ENCODE assay signal across 22 cellular contexts in genomic region chr9:109335929-109336328, GRCh38. TPM values are rescaled to one million over a fixed set of nuclear protein-coding genes. Genes with fewer than 3 reads are reported as not detected.
"Had no signal": no experiment of that assay in that cellular context is flagged by ENCODE, and none has a peak within 500 bp of the region (broad histone marks: within the 10 kb centered on the region; RNA-seq: fewer than 3 reads in every experiment).

No MANE protein-coding gene starts in this region.

- ATAC-seq: activated CD4-positive, CD25-positive, alpha-beta regulatory T cell treated with anti-CD3 and anti-CD28 coated beads, Interleukin-2, amount 50 U/mL, for 24 hours; activated CD8-positive, alpha-beta T cell treated with anti-CD3 and anti-CD28 coated beads, Interleukin-2, amount 10 ng/mL, durations not matched to agents 7 days and 5 days; left lobe of liver had no signal

- H3K27me3 ChIP-seq: colonic mucosa, transverse colon, vagina had no signal

- DNase-seq: activated CD4-positive, alpha-beta T cell treated with anti-CD3 and anti-CD28 coated beads, Interleukin-2, amount 10 ng/mL, durations not matched to agents 7 days and 5 days; activated CD8-positive, alpha-beta T cell treated with anti-CD3 and anti-CD28 coated beads, Interleukin-2, amount 10 ng/mL, durations not matched to agents 7 days and 5 days; activated naive CD4-positive, alpha-beta T cell treated with anti-CD3 and anti-CD28 coated beads for 36 hours; activated T-cell treated with anti-CD3 and anti-CD28 coated beads, Interleukin-2, amount 50 U/mL, for 24 hours; aorta; brain microvascular endothelial cell; central memory CD4-positive, alpha-beta T cell; colonic mucosa; erythroblast; kidney; midbrain; nucleus accumbens; stimulated activated CD4-positive, alpha-beta T cell treated with anti-CD3 and anti-CD28 coated beads, Interleukin-2, amount 100 ng/mL, for 24 hours; transverse colon had no signal

- H3K4me3 ChIP-seq: colonic mucosa, lung, transverse colon, vagina had no signal

- H3K27ac Mint-ChIP-seq: activated CD4-positive, alpha-beta T cell treated with anti-CD3 and anti-CD28 coated beads, Interleukin-2, amount 10 ng/mL, durations not matched to agents 7 days and 5 days; activated CD8-positive, alpha-beta T cell treated with anti-CD3 and anti-CD28 coated beads, Interleukin-2, amount 10 ng/mL, durations not matched to agents 7 days and 5 days; activated naive CD4-positive, alpha-beta T cell treated with anti-CD3 and anti-CD28 coated beads for 36 hours; activated T-cell treated with anti-CD3 and anti-CD28 coated beads, Interleukin-2, amount 50 U/mL, for 24 hours; activated T-helper 2 cell treated with anti-CD3 and anti-CD28 coated beads, Interferon-gamma antibody, Interleukin-2, Interleukin-4, amounts not matched to agents 10 μg/mL and 5 μg/mL and 100 μg/mL, durations not matched to agents 14 hours and 24 hours and 36 hours; nephron; progenitor cell of endocrine pancreas; stimulated activated naive CD8-positive, alpha-beta T cell treated with anti-CD3 and anti-CD28 coated beads, Interleukin-15, Interleukin-2, amounts not matched to agents 100 ng/mL and 50 ng/mL, for 24 hours had no signal

- H3K9me3 Mint-ChIP-seq: activated CD4-positive, alpha-beta T cell treated with anti-CD3 and anti-CD28 coated beads, Interleukin-2, amount 10 ng/mL, durations not matched to agents 7 days and 5 days; activated naive CD4-positive, alpha-beta T cell treated with anti-CD3 and anti-CD28 coated beads for 36 hours; activated T-cell treated with anti-CD3 and anti-CD28 coated beads, Interleukin-2, amount 50 U/mL, for 24 hours; activated T-helper 2 cell treated with anti-CD3 and anti-CD28 coated beads, Interferon-gamma antibody, Interleukin-2, Interleukin-4, amounts not matched to agents 10 μg/mL and 5 μg/mL and 100 μg/mL, durations not matched to agents 14 hours and 24 hours and 36 hours; nephron; stimulated activated naive CD8-positive, alpha-beta T cell treated with anti-CD3 and anti-CD28 coated beads, Interleukin-15, Interleukin-2, amounts not matched to agents 100 ng/mL and 50 ng/mL, for 24 hours had no signal

- H3K4me1 Mint-ChIP-seq: activated CD4-positive, alpha-beta T cell treated with anti-CD3 and anti-CD28 coated beads, Interleukin-2, amount 10 ng/mL, durations not matched to agents 7 days and 5 days; nephron had no signal

- H3K9me3 ChIP-seq: colonic mucosa, transverse colon, vagina had no signal

- H3K4me1 ChIP-seq: colonic mucosa had no signal

- H3K27ac ChIP-seq: brain microvascular endothelial cell, colonic mucosa, transverse colon, vagina had no signal

- H3K36me3 ChIP-seq: brain microvascular endothelial cell, colonic mucosa, transverse colon, vagina had no signal

- H3K4me3 Mint-ChIP-seq: activated CD4-positive, alpha-beta T cell treated with anti-CD3 and anti-CD28 coated beads, Interleukin-2, amount 10 ng/mL, durations not matched to agents 7 days and 5 days; activated CD8-positive, alpha-beta T cell treated with anti-CD3 and anti-CD28 coated beads, Interleukin-2, amount 10 ng/mL, durations not matched to agents 7 days and 5 days; activated naive CD4-positive, alpha-beta T cell treated with anti-CD3 and anti-CD28 coated beads for 36 hours; activated T-cell treated with anti-CD3 and anti-CD28 coated beads, Interleukin-2, amount 50 U/mL, for 24 hours; nephron; stimulated activated naive CD8-positive, alpha-beta T cell treated with anti-CD3 and anti-CD28 coated beads, Interleukin-15, Interleukin-2, amounts not matched to agents 100 ng/mL and 50 ng/mL, for 24 hours had no signal

RNA-seq across cellular contexts. Expression of gene EPB41L4B, which starts 15.1 kb away (rescaled TPM):
- total RNA-seq: activated CD4-positive, alpha-beta T cell treated with anti-CD3 and anti-CD28 coated beads, Interleukin-2, amount 10 ng/mL, durations not matched to agents 7 days and 5 days; activated CD8-positive, alpha-beta T cell treated with anti-CD3 and anti-CD28 coated beads, Interleukin-2, amount 10 ng/mL, durations not matched to agents 7 days and 5 days had no signal
